ENCODE assay signal across 31 cellular contexts in genomic region chr1:34827341-34827941, GRCh38. TPM values are rescaled to one million over a fixed set of nuclear protein-coding genes. Genes with fewer than 3 reads are reported as not detected.
"Had no signal": no experiment of that assay in that cellular context is flagged by ENCODE, and none has a peak within 500 bp of the region (broad histone marks: within the 10 kb centered on the region; RNA-seq: fewer than 3 reads in every experiment).

No MANE protein-coding gene starts in this region.

- H3K27ac ChIP-seq: brain microvascular endothelial cell, SJCRH30, SK-N-MC, WERI-Rb-1 had no signal

- H3K4me1 Mint-ChIP-seq: activated naive CD4-positive, alpha-beta T cell treated with anti-CD3 and anti-CD28 coated beads, Interleukin-2, amount 10 ng/mL, durations not matched to agents 7 days and 5 days; activated naive CD8-positive, alpha-beta T cell treated with anti-CD3 and anti-CD28 coated beads, Interleukin-2, amount 50 U/mL, for 24 hours had no signal

- H3K4me1 ChIP-seq: SJCRH30 had no signal

- ATAC-seq: activated CD8-positive, alpha-beta T cell treated with anti-CD3 and anti-CD28 coated beads, Interleukin-2, amount 10 ng/mL, durations not matched to agents 7 days and 5 days; activated naive CD8-positive, alpha-beta T cell treated with anti-CD3 and anti-CD28 coated beads, Interleukin-2, amount 50 U/mL, for 24 hours; Panc1 had no signal

- H3K36me3 Mint-ChIP-seq: activated naive CD4-positive, alpha-beta T cell treated with anti-CD3 and anti-CD28 coated beads, Interleukin-2, amount 10 ng/mL, durations not matched to agents 7 days and 5 days; activated naive CD8-positive, alpha-beta T cell had no signal

- H3K27ac Mint-ChIP-seq: activated CD8-positive, alpha-beta T cell treated with anti-CD3 and anti-CD28 coated beads, Interleukin-2, amount 10 ng/mL, durations not matched to agents 7 days and 5 days; activated naive CD4-positive, alpha-beta T cell treated with anti-CD3 and anti-CD28 coated beads, Interleukin-2, amount 10 ng/mL, durations not matched to agents 7 days and 5 days; activated naive CD8-positive, alpha-beta T cell; activated naive CD8-positive, alpha-beta T cell treated with anti-CD3 and anti-CD28 coated beads, Interleukin-2, amount 50 U/mL, for 24 hours; activated T-cell treated with anti-CD3 and anti-CD28 coated beads, Interleukin-2, amount 50 U/mL, for 24 hours had no signal

- H3K27me3 Mint-ChIP-seq: activated naive CD4-positive, alpha-beta T cell treated with anti-CD3 and anti-CD28 coated beads, Interleukin-2, amount 10 ng/mL, durations not matched to agents 7 days and 5 days; activated naive CD8-positive, alpha-beta T cell; activated naive CD8-positive, alpha-beta T cell treated with anti-CD3 and anti-CD28 coated beads, Interleukin-2, amount 50 U/mL, for 24 hours; activated T-cell treated with anti-CD3 and anti-CD28 coated beads, Interleukin-2, amount 50 U/mL, for 24 hours had no signal

- H3K27me3 ChIP-seq: brain microvascular endothelial cell had no signal

- H3K9me3 Mint-ChIP-seq: activated naive CD4-positive, alpha-beta T cell treated with anti-CD3 and anti-CD28 coated beads, Interleukin-2, amount 10 ng/mL, durations not matched to agents 7 days and 5 days; activated naive CD8-positive, alpha-beta T cell treated with anti-CD3 and anti-CD28 coated beads, Interleukin-2, amount 50 U/mL, for 24 hours; activated T-cell treated with anti-CD3 and anti-CD28 coated beads, Interleukin-2, amount 50 U/mL, for 24 hours had no signal

- H3K9me3 ChIP-seq: SJCRH30 had no signal

- H3K4me3 Mint-ChIP-seq: activated CD8-positive, alpha-beta T cell treated with anti-CD3 and anti-CD28 coated beads, Interleukin-2, amount 10 ng/mL, durations not matched to agents 7 days and 5 days; activated naive CD4-positive, alpha-beta T cell treated with anti-CD3 and anti-CD28 coated beads, Interleukin-2, amount 10 ng/mL, durations not matched to agents 7 days and 5 days; activated naive CD8-positive, alpha-beta T cell; activated naive CD8-positive, alpha-beta T cell treated with anti-CD3 and anti-CD28 coated beads, Interleukin-2, amount 50 U/mL, for 24 hours; activated T-cell treated with anti-CD3 and anti-CD28 coated beads, Interleukin-2, amount 50 U/mL, for 24 hours had no signal

- H3K4me3 ChIP-seq: SJCRH30, SK-N-MC had no signal

- DNase-seq: activated CD4-positive, alpha-beta T cell treated with anti-CD3 and anti-CD28 coated beads for 1 hour; activated CD4-positive, alpha-beta T cell treated with anti-CD3 and anti-CD28 coated beads for 48 hours; activated CD4-positive, alpha-beta T cell treated with anti-CD3 and anti-CD28 coated beads, Interleukin-2, amount 50 U/mL, for 48 hours; activated CD4-positive, CD25-positive, alpha-beta regulatory T cell; activated CD8-positive, alpha-beta T cell treated with anti-CD3 and anti-CD28 coated beads, Interleukin-2, amount 10 ng/mL, durations not matched to agents 7 days and 5 days; activated effector memory CD4-positive, alpha-beta T cell treated with Interleukin-2 at 50 U/mL for 16 hours; activated naive CD4-positive, alpha-beta T cell treated with anti-CD3 and anti-CD28 coated beads, Interleukin-2, amount 10 ng/mL, durations not matched to agents 7 days and 5 days; activated naive CD8-positive, alpha-beta T cell treated with anti-CD3 and anti-CD28 coated beads, Interleukin-2, amount 50 U/mL, for 24 hours; activated T-cell treated with anti-CD3 and anti-CD28 coated beads, Interleukin-2, amount 50 U/mL, for 24 hours; anterior cingulate cortex; brain microvascular endothelial cell; Karpas-422; KBM-7; NCI-H1105 treated with DMSO at 0.1 percent for 48 hours; NCI-H1436; NCI-H1694; NCI-H2029; NCI-H345; NCI-H524 treated with DMSO at 0.1 percent for 48 hours; SHP77; SJCRH30; T1000; WERI-Rb-1 had no signal

- H3K36me3 ChIP-seq: brain microvascular endothelial cell, SJCRH30, WERI-Rb-1 had no signal

RNA-seq across cellular contexts. Expression of gene GJA4, which starts 34.6 kb away (rescaled TPM):
- total RNA-seq: activated CD8-positive, alpha-beta T cell treated with anti-CD3 and anti-CD28 coated beads, Interleukin-2, amount 10 ng/mL, durations not matched to agents 7 days and 5 days; MCF 10A; NCI-H460; RPMI7951; SJCRH30; T-helper 2 cell treated with Interferon-gamma antibody and Interleukin-4, amounts not matched to agents 100 ng/mL and 5 ng/mL, for 36 hours had no signal

RNA-seq across cellular contexts. Expression of gene GJB3, which starts 46.4 kb away (rescaled TPM):
- total RNA-seq: activated CD8-positive, alpha-beta T cell treated with anti-CD3 and anti-CD28 coated beads, Interleukin-2, amount 10 ng/mL, durations not matched to agents 7 days and 5 days; NCI-H460; RPMI7951; SJCRH30; T-helper 1 cell treated with Interleukin-12 subunit alpha and Interleukin-12 subunit beta and Interleukin-4 antibody, amounts not matched to agents 30 ng/mL and 1 ng/mL, for 36 hours; T-helper 2 cell treated with Interferon-gamma antibody and Interleukin-4, amounts not matched to agents 100 ng/mL and 5 ng/mL, for 36 hours had no signal
